ENCODE assay signal across 10 cellular contexts in genomic region chr12:66279127-66279712, GRCh38. TPM values are rescaled to one million over a fixed set of nuclear protein-coding genes. Genes with fewer than 3 reads are reported as not detected.
DNase-seq lines count a peak whose midpoint lies in the region; ATAC-seq and TF ChIP-seq lines count a peak whose summit lies in the region.
"Had no signal": no experiment of that assay in that cellular context is flagged by ENCODE, and none has a peak within 500 bp of the region (broad histone marks: within the 10 kb centered on the region; RNA-seq: fewer than 3 reads in every experiment).

No MANE protein-coding gene starts in this region.

- no peaks in the 10 kb centered on the region for H3K36me3 ChIP-seq in ovary

- no peak for TF ChIP-seq POLR2A in ovary (IDR thresholded peaks at IDR 0.05)

- DNase-seq in NCI-H2171 (lab: John Stamatoyannopoulos, UW): peak; percentile 1
- no peak for DNase-seq in NCI-H2171 treated with DMSO at 0.1 percent for 48 hours (lab: John Stamatoyannopoulos, UW)
- peak; percentile 24 for DNase-seq in LHCN-M2 (ENCODE audit: low read depth)
- peak; percentile 58 for DNase-seq in activated CD4-positive, alpha-beta memory T cell treated with anti-CD3 and anti-CD28 coated beads, Interleukin-2, amount 10 ng/mL, durations not matched to agents 7 days and 5 days
- DNase-seq in foreskin keratinocyte: no peak
- no peak for DNase-seq in ovary

- CTCF ChIA-PET in activated CD4-positive, alpha-beta memory T cell treated with anti-CD3 and anti-CD28 coated beads, Interleukin-2, amount 10 ng/mL, durations not matched to agents 7 days and 5 days (lab: Charles Lee): interaction anchor here (0.7 to 3.0 kb wide), 12 partner anchors 9 to 134 kb away, joined by 3 to 21 read pairs (median 4); partner anchors contain the start of gene HELB

- H3K9me3 ChIP-seq in ovary: no peaks in the 10 kb centered on the region

- intact Hi-C loops in ovary (cut with DNase I): no loop called here

- peak; percentile 71 for TF ChIP-seq CTCF in foreskin keratinocyte (conservative IDR thresholded peaks at IDR 0.05)
- no peak for TF ChIP-seq CTCF in ovary (IDR thresholded peaks at IDR 0.05)

- H3K4me1 ChIP-seq in foreskin keratinocyte: no peaks in the 10 kb centered on the region
- H3K4me1 ChIP-seq in ovary (ENCODE audit: insufficient read depth): no peaks in the 10 kb centered on the region

- WGBS in ovary, 3 donors: 54 to 72% (median 63%) methylated on average over 2 of the region's 2 CpGs

- peaks cover 10% of the 10 kb centered on the region for H3K9me3 Mint-ChIP-seq in activated CD4-positive, alpha-beta memory T cell treated with anti-CD3 and anti-CD28 coated beads, Interleukin-2, amount 10 ng/mL, durations not matched to agents 7 days and 5 days

- no peak overlapping the region for H3K4me3 Mint-ChIP-seq in activated CD4-positive, alpha-beta memory T cell treated with anti-CD3 and anti-CD28 coated beads, Interleukin-2, amount 10 ng/mL, durations not matched to agents 7 days and 5 days

- H3K27ac Mint-ChIP-seq in activated CD4-positive, alpha-beta memory T cell treated with anti-CD3 and anti-CD28 coated beads, Interleukin-2, amount 10 ng/mL, durations not matched to agents 7 days and 5 days: no peak overlapping the region

- peaks cover 25% of the 10 kb centered on the region for H3K4me1 Mint-ChIP-seq in activated CD4-positive, alpha-beta memory T cell treated with anti-CD3 and anti-CD28 coated beads, Interleukin-2, amount 10 ng/mL, durations not matched to agents 7 days and 5 days

- no peaks in the 10 kb centered on the region for H3K27me3 Mint-ChIP-seq in activated CD4-positive, alpha-beta memory T cell treated with anti-CD3 and anti-CD28 coated beads, Interleukin-2, amount 10 ng/mL, durations not matched to agents 7 days and 5 days

- H3K4me3 ChIP-seq in ovary: no peak overlapping the region
- H3K4me3 ChIP-seq: BLaER1 treated with 17β-estradiol and CSF1 and Interleukin-3, amounts not matched to agents 10 nM and 100 nM; skin epidermis had no signal

- H3K27me3 ChIP-seq in foreskin keratinocyte: peaks cover 3% of the 10 kb centered on the region
- H3K27me3 ChIP-seq in ovary: no peaks in the 10 kb centered on the region
- H3K27me3 ChIP-seq: BLaER1 treated with 17β-estradiol and CSF1 and Interleukin-3, amounts not matched to agents 10 nM and 100 nM had no signal

- POLR2A ChIA-PET in activated CD4-positive, alpha-beta memory T cell treated with anti-CD3 and anti-CD28 coated beads, Interleukin-2, amount 10 ng/mL, durations not matched to agents 7 days and 5 days (lab: Charles Lee): interaction anchor here (0.7 to 2.0 kb wide), 4 partner anchors 9 to 40 kb away, joined by 3 to 6 read pairs (median 4); partner anchors contain the start of gene HELB

- ATAC-seq in foreskin keratinocyte: peak; percentile 35
- no peak for ATAC-seq in GM18511 (IDR thresholded peaks at IDR 0.05; ENCODE audit: unreplicated experiment)
- no peak for ATAC-seq in GM19397 (IDR thresholded peaks at IDR 0.05; ENCODE audit: unreplicated experiment)

- H3K36me3 Mint-ChIP-seq in activated CD4-positive, alpha-beta memory T cell treated with anti-CD3 and anti-CD28 coated beads, Interleukin-2, amount 10 ng/mL, durations not matched to agents 7 days and 5 days (ENCODE audit: low read depth): peaks cover 9% of the 10 kb centered on the region

- no peak for TF ChIP-seq EP300 in ovary (IDR thresholded peaks at IDR 0.05)

- no peak overlapping the region for H3K27ac ChIP-seq in foreskin keratinocyte
- no peak overlapping the region for H3K27ac ChIP-seq in ovary

RNA-seq across cellular contexts. Expression of gene HELB, which starts 23.1 kb away (rescaled TPM):
- total RNA-seq in LHCN-M2 (2014; rRNA removed): 1.7 and 2.0 TPM in 2 replicates
- 0.40 TPM for polyA plus RNA-seq in LHCN-M2 (2012)
- total RNA-seq in activated CD4-positive, alpha-beta memory T cell treated with anti-CD3 and anti-CD28 coated beads, Interleukin-2, amount 10 ng/mL, durations not matched to agents 7 days and 5 days: 10 to 100 TPM; 34.2 to 38.3 TPM
- total RNA-seq in foreskin keratinocyte: 2.5 and 3.5 TPM in 2 replicates
- 0.26 and 0.28 TPM in 2 replicates for polyA plus RNA-seq in foreskin keratinocyte
- total RNA-seq in ovary: 1 to 10 TPM; 2.6 to 6.7 (median 5.1) TPM
- 1 to 10 TPM; 1.1 to 1.4 TPM for polyA plus RNA-seq in ovary

Comparison
In these comparisons a context has a peak if more than half of its experiments do, and no peak if none do; other contexts are left out.
1. DNase-seq: peak in NCI-H2171 (single experiment), LHCN-M2 (single experiment) and activated CD4-positive, alpha-beta memory T cell treated with anti-CD3 and anti-CD28 coated beads, Interleukin-2, amount 10 ng/mL, durations not matched to agents 7 days and 5 days (single experiment); none in NCI-H2171 treated with DMSO at 0.1 percent for 48 hours (single experiment), foreskin keratinocyte (0 of 2) and ovary (0 of 5).